1 cellular context compared by ENCODE assay signal in genomic region chr19:1503089-1503924, GRCh38.
TF ChIP-seq lines count a peak whose summit lies in the region.

No MANE protein-coding gene starts in this region.

TF ChIP-seq in K562, 482 proteins besides CTCF, POLR2A, EP300 and RAD21 (continued from another document and continues in another):
- TF ChIP-seq MTA2 (IDR thresholded peaks at IDR 0.05; ENCODE audit: low read depth): peak; percentile 3; the same call in 1 of the 2 replicates
- TF ChIP-seq ILK (tag; IDR thresholded peaks at IDR 0.05; ENCODE audit: borderline replicate concordance, low read depth): no peak
- TF ChIP-seq SMARCE1 (IDR thresholded peaks at IDR 0.05): no peak
- TF ChIP-seq ZBTB40 (IDR thresholded peaks at IDR 0.05): no peak
- TF ChIP-seq ZBTB40 (CRISPR knock-in tag; IDR thresholded peaks at IDR 0.05): no peak; the same call in 1 of the 2 replicates
- no peak for TF ChIP-seq ZNF3 (CRISPR knock-in tag; IDR thresholded peaks at IDR 0.05)
- TF ChIP-seq E2F5 (CRISPR knock-in tag; IDR thresholded peaks at IDR 0.05): no peak
- TF ChIP-seq WHSC1 (IDR thresholded peaks at IDR 0.05; ENCODE audit: low read length): no peak
- TF ChIP-seq MEF2A (IDR thresholded peaks at IDR 0.05; ENCODE audit: control insufficient read depth, low read depth, low read length): no peak
- TF ChIP-seq KLF16 (IDR thresholded peaks at IDR 0.05): 0 out of 2 replicates have a peak, but pooled peaks have one; percentile 23
- no peak for TF ChIP-seq ZBTB34 (CRISPR knock-in tag; IDR thresholded peaks at IDR 0.05)
- TF ChIP-seq PBX2 (CRISPR knock-in tag; IDR thresholded peaks at IDR 0.05; ENCODE audit: low read depth): no peak
- TF ChIP-seq PBX2 (tag; conservative IDR thresholded peaks at IDR 0.05; ENCODE audit: low read depth): no peak
- 0 out of 2 replicates have a peak, but pooled peaks have one; percentile 27 for TF ChIP-seq SOX6 (IDR thresholded peaks at IDR 0.05)
- TF ChIP-seq SMARCC2 (IDR thresholded peaks at IDR 0.05; ENCODE audit: low read depth): no peak
- TF ChIP-seq ZNF696 (CRISPR knock-in tag; conservative IDR thresholded peaks at IDR 0.05): no peak
- TF ChIP-seq GABPA (tag; conservative IDR thresholded peaks at IDR 0.05; ENCODE audit: low read depth): peak; percentile 38
- 0 out of 2 replicates have a peak, but pooled peaks have one; percentile 40 for TF ChIP-seq PML (IDR thresholded peaks at IDR 0.05; ENCODE audit: low read length)
- TF ChIP-seq TFAM (CRISPR knock-in tag; conservative IDR thresholded peaks at IDR 0.05): no peak
- no peak for TF ChIP-seq PURB (CRISPR knock-in tag; IDR thresholded peaks at IDR 0.05; ENCODE audit: low read depth)
- TF ChIP-seq BCOR (IDR thresholded peaks at IDR 0.05): no peak
- TF ChIP-seq CBX8 (IDR thresholded peaks at IDR 0.05; ENCODE audit: borderline replicate concordance, extremely low read depth, low read depth, low read length, poor library complexity, severe bottlenecking): no peak
- no peak for TF ChIP-seq BDP1 (IDR thresholded peaks at IDR 0.05; ENCODE audit: insufficient read depth, insufficient read length)
- TF ChIP-seq ZNF518B (CRISPR knock-in tag; IDR thresholded peaks at IDR 0.05): no peak
- TF ChIP-seq FOXP4 (CRISPR knock-in tag; IDR thresholded peaks at IDR 0.05; ENCODE audit: borderline replicate concordance): peak; percentile 86; the same call in 1 of the 2 replicates
- no peak for TF ChIP-seq EZH2 (IDR thresholded peaks at IDR 0.05; ENCODE audit: borderline replicate concordance, low read depth, low read length)
